9 cellular contexts compared by ENCODE assay signal in the genomic region with DNA sequence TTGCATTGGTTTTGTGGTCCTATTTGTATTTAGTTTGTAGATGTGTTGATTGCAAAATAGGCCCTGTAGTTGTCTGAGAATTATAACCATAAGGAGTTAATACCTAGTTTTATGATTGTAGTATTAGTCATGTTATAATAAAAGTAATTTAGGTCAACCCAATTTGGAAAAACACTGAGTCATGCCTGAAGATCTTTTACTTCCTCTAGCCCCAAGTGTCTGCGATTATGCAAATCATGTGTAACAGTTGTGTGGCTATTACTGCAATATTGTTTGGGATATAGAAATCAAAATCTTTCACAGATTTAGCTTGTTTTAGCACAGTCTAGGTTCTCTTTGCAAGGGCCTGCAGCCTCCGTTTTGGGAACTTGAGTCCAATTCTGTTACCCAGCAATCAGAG. TPM values are rescaled to one million over a fixed set of nuclear protein-coding genes. Genes with fewer than 3 reads are reported as not detected.
DNase-seq lines count a peak whose midpoint lies in the region; ATAC-seq, FAIRE-seq and TF ChIP-seq lines count a peak whose summit lies in the region.
"Had no signal": no experiment of that assay in that cellular context is flagged by ENCODE, and none has a peak within 500 bp of the region (broad histone marks: within the 10 kb centered on the region; RNA-seq: fewer than 3 reads in every experiment).

No MANE protein-coding gene starts in this region.

- H3K27me3 ChIP-seq in astrocyte (ENCODE audit: insufficient read depth, low read length), result no peaks in the 10 kb centered on the region
- H3K27me3 ChIP-seq in muscle layer of duodenum (ENCODE audit: low read depth, low read length), result no peaks in the 10 kb centered on the region

- POLR2A ChIA-PET in AG04449 (lab: Yijun Ruan, JAX), result interaction anchor here (1.2 kb wide), 1 partner anchor 37 kb away, joined by 4 read pairs; a partner anchor contains a TSS

- no peak overlapping the region for H3K4me3 Mint-ChIP-seq in astrocyte (ENCODE audit: unreplicated experiment)

- H3K4me1 ChIP-seq in astrocyte (ENCODE audit: insufficient read depth, low read length), result peaks cover 25% of the 10 kb centered on the region
- peaks cover 5 to 7% of the 10 kb centered on the region in 2 donors for H3K4me1 ChIP-seq in muscle layer of duodenum (ENCODE audit: control insufficient read depth in 1 of 2, insufficient read depth in 2 of 2, low read length in 2 of 2)

- H3K27ac Mint-ChIP-seq in astrocyte (ENCODE audit: unreplicated experiment), result no peak overlapping the region

- peaks cover 11% of the 10 kb centered on the region for H3K4me1 Mint-ChIP-seq in astrocyte (ENCODE audit: low read depth, unreplicated experiment)

- H3K36me3 ChIP-seq in astrocyte (ENCODE audit: insufficient read depth, low read length), result no peaks in the 10 kb centered on the region
- H3K36me3 ChIP-seq in muscle layer of duodenum (ENCODE audit: control insufficient read depth in 1 of 2, insufficient read depth in 2 of 2, low read length in 2 of 2), result peaks cover 0 to 7% of the 10 kb centered on the region in 2 donors

- no peaks in the 10 kb centered on the region for H3K79me2 ChIP-seq in astrocyte (ENCODE audit: insufficient read depth, low read length)

- FAIRE-seq in astrocyte (lab: Jason Lieb, UNC), result peak; percentile 50
- no peak for FAIRE-seq in RCC 7860 (lab: Jason Lieb, UNC)
- FAIRE-seq: colon had no signal

- no peaks in the 10 kb centered on the region for H3K9me3 Mint-ChIP-seq in astrocyte (ENCODE audit: unreplicated experiment)

- ATAC-seq in HG03469 (IDR thresholded peaks at IDR 0.05; ENCODE audit: unreplicated experiment), result peak; percentile 89

- peaks cover 7% of the 10 kb centered on the region for H3K36me3 Mint-ChIP-seq in astrocyte (ENCODE audit: low read depth, unreplicated experiment)

- H3K27me3 Mint-ChIP-seq in astrocyte (ENCODE audit: low read depth, unreplicated experiment), result no peaks in the 10 kb centered on the region

- peak overlapping the region; percentile 60 for H3K27ac ChIP-seq in astrocyte (ENCODE audit: low read depth, low read length)
- H3K27ac ChIP-seq in muscle layer of duodenum (ENCODE audit: low read length), result peak overlapping the region; percentile 67

- no peak overlapping the region for H2AFZ ChIP-seq in astrocyte (ENCODE audit: low read depth, low read length)

- peak overlapping the region; percentile 66 for H3K4me2 ChIP-seq in astrocyte (ENCODE audit: low read length)

- H3K4me3 ChIP-seq in AG04449 (ENCODE audit: low read depth, low read length) (no peak overlapping the region), astrocyte (ENCODE audit: insufficient read depth, low read depth, low read length) (no peak overlapping the region), muscle layer of duodenum (ENCODE audit: low read depth in 1 of 2, low read length in 2 of 2) (no peak overlapping the region)

- CTCF ChIA-PET in AG04449 (lab: Yijun Ruan, JAX), result interaction anchor here (0.9 to 3.0 kb wide), 5 partner anchors 8 to 388 kb away, joined by 3 to 27 read pairs (median 3); a partner anchor contains a TSS

- DNase-seq in AG04449 (ENCODE audit: low read depth, low spot score), result peak; percentile 65
- DNase-seq in GM19240 (ENCODE audit: insufficient read length, low spot score), result peak; percentile 14
- DNase-seq in astrocyte (ENCODE audit: low read depth), result peak; percentile 80
- no peak for DNase-seq in retina
- DNase-seq in RCC 7860 (ENCODE audit: low spot score), result no peak
- DNase-seq in NCI-H1092 treated with DMSO at 0.1 percent for 48 hours (lab: John Stamatoyannopoulos, UW), result no peak

- TF ChIP-seq CTCF in AG04449 (IDR thresholded peaks at IDR 0.05; ENCODE audit: insufficient read depth, low read length, missing control alignments) (no peak), astrocyte (IDR thresholded peaks at IDR 0.05; ENCODE audit: insufficient read depth, low read depth, low read length) (no peak)

- no peaks in the 10 kb centered on the region for H3K9me3 ChIP-seq in astrocyte (ENCODE audit: insufficient read depth, low read depth, low read length)
- no peaks in the 10 kb centered on the region for H3K9me3 ChIP-seq in muscle layer of duodenum (ENCODE audit: control insufficient read depth in 1 of 2, low read length in 2 of 2)

- peak overlapping the region; percentile 40 for H3K9ac ChIP-seq in astrocyte (ENCODE audit: low read length)

- H4K20me1 ChIP-seq in astrocyte (ENCODE audit: insufficient read depth, low read length), result no peaks in the 10 kb centered on the region

RNA-seq across cellular contexts. Expression of a gene that starts 12.6 kb away (rescaled TPM):
- 39.5 and 43.8 TPM in 2 replicates for total RNA-seq in astrocyte

RNA-seq across cellular contexts. Expression of a gene that starts 37.1 kb away (rescaled TPM):
- 128 and 130 TPM in 2 replicates for total RNA-seq in astrocyte

Comparison
In these comparisons a context has a peak if more than half of its experiments do, and no peak if none do; other contexts are left out.
1. DNase-seq: peak in AG04449 (single experiment), GM19240 (single experiment) and astrocyte (single experiment); none in retina (single experiment), RCC 7860 (single experiment) and NCI-H1092 treated with DMSO at 0.1 percent for 48 hours (single experiment).